In genomic region chr5:139457241-139457640, GRCh38 we compare ENCODE assay signal across 15 cellular contexts. TPM values are rescaled to one million over a fixed set of nuclear protein-coding genes. Genes with fewer than 3 reads are reported as not detected.
DNase-seq lines count a peak whose midpoint lies in the region; ATAC-seq and TF ChIP-seq lines count a peak whose summit lies in the region.
"Had no signal": no experiment of that assay in that cellular context is flagged by ENCODE, and none has a peak within 500 bp of the region (broad histone marks: within the 10 kb centered on the region; RNA-seq: fewer than 3 reads in every experiment).

No MANE protein-coding gene starts in this region.

- H3K4me2 ChIP-seq in neuronal stem cell (ENCODE audit: insufficient read depth, low read length, poor library complexity, severe bottlenecking) = no peak overlapping the region

- no peak overlapping the region for H2BK12ac ChIP-seq in neuronal stem cell (ENCODE audit: low read length)

- H3K27me3 Mint-ChIP-seq in activated T-cell treated with anti-CD3 and anti-CD28 coated beads, Interleukin-2, amount 50 U/mL, for 72 hours (ENCODE audit: low read depth) = no peaks in the 10 kb centered on the region
- no peaks in the 10 kb centered on the region for H3K27me3 Mint-ChIP-seq in activated T-cell treated with anti-CD3 and anti-CD28 coated beads, Interleukin-2, amount 50 U/mL, for 4 hours (ENCODE audit: low read depth)
- H3K27me3 Mint-ChIP-seq in activated T-helper 17 cell treated with anti-CD3 and anti-CD28 coated beads, Interleukin-2, amount 50 U/mL, for 72 hours = no peaks in the 10 kb centered on the region
- H3K27me3 Mint-ChIP-seq: stimulated activated naive B cell treated with anti-CD40 and anti-IgM and Interleukin-4, amounts not matched to agents 10 μg/mL and 1 μg/mL and 100 μg/mL, for 72 hours had no signal

- H3K23ac ChIP-seq in neuronal stem cell (ENCODE audit: low read depth, low read length, poor library complexity) = no peak overlapping the region

- H3K18ac ChIP-seq in neuronal stem cell (ENCODE audit: low read length) = no peak overlapping the region

- no peak for ATAC-seq in activated T-cell treated with anti-CD3 and anti-CD28 coated beads, Interleukin-2, amount 50 U/mL, for 72 hours (replicated peaks in 1 of 2)
- ATAC-seq in activated T-cell treated with anti-CD3 and anti-CD28 coated beads, Interleukin-2, amount 50 U/mL, for 4 hours = no peak
- no peak for ATAC-seq in activated T-helper 17 cell treated with anti-CD3 and anti-CD28 coated beads, Interleukin-2, amount 50 U/mL, for 72 hours (replicated peaks)
- ATAC-seq: gastrocnemius medialis; Panc1; stimulated activated naive B cell treated with anti-CD40 and anti-IgM and Interleukin-4, amounts not matched to agents 10 μg/mL and 1 μg/mL and 100 μg/mL, for 72 hours had no signal

- H3K27me3 ChIP-seq in neuronal stem cell (ENCODE audit: control insufficient read depth in 3 of 3, insufficient read depth in 3 of 3, low read depth in 1 of 3, low read length in 3 of 3) (peaks cover 0 to 4% (median 3%) of the 10 kb centered on the region in 3 experiments), dorsolateral prefrontal cortex (no peaks in the 10 kb centered on the region)
- H3K27me3 ChIP-seq: gastrocnemius medialis had no signal

- no peak overlapping the region for H2BK120ac ChIP-seq in neuronal stem cell (ENCODE audit: low read depth, low read length)

- no peaks in the 10 kb centered on the region for H3K36me3 ChIP-seq in neuronal stem cell (replicated peaks in 1 of 2; ENCODE audit: control insufficient read depth in 2 of 2, insufficient read depth in 2 of 2, low read length in 2 of 2)
- H3K36me3 ChIP-seq: gastrocnemius medialis had no signal

- H3K9me3 ChIP-seq in neuronal stem cell (replicated peaks in 1 of 2; ENCODE audit: control insufficient read depth in 2 of 2, insufficient read depth in 1 of 2, low read depth in 1 of 2, low read length in 2 of 2) = peaks cover 0 to 7% of the 10 kb centered on the region in 2 donors
- H3K9me3 ChIP-seq: gastrocnemius medialis, left ventricle myocardium inferior had no signal

- no peak overlapping the region for H3K4me3 ChIP-seq in neuronal stem cell (ENCODE audit: low read length in 2 of 2)
- no peak overlapping the region for H3K4me3 ChIP-seq in dorsolateral prefrontal cortex
- H3K4me3 ChIP-seq: gastrocnemius medialis, left ventricle myocardium inferior, skin epidermis had no signal

- intact Hi-C loops in dorsolateral prefrontal cortex (cut with DNase I) = no loop called here

- no peak overlapping the region for H4K91ac ChIP-seq in neuronal stem cell (ENCODE audit: low read depth, low read length, poor library complexity)

- H3K9me3 Mint-ChIP-seq in activated T-cell treated with anti-CD3 and anti-CD28 coated beads, Interleukin-2, amount 50 U/mL, for 72 hours = peaks cover 0 to 4% of the 10 kb centered on the region in 2 donors
- H3K9me3 Mint-ChIP-seq in activated T-cell treated with anti-CD3 and anti-CD28 coated beads, Interleukin-2, amount 50 U/mL, for 4 hours = no peaks in the 10 kb centered on the region
- H3K9me3 Mint-ChIP-seq in activated T-helper 17 cell treated with anti-CD3 and anti-CD28 coated beads, Interleukin-2, amount 50 U/mL, for 72 hours = peaks cover 8% of the 10 kb centered on the region

- no peak overlapping the region for H2AK5ac ChIP-seq in neuronal stem cell (ENCODE audit: low read depth, low read length)

- H3K4me1 ChIP-seq in neuronal stem cell (ENCODE audit: control insufficient read depth in 2 of 2, insufficient read depth in 1 of 2, low read depth in 1 of 2, low read length in 2 of 2) = peaks cover 0 to 2% of the 10 kb centered on the region in 2 donors
- H3K4me1 ChIP-seq: gastrocnemius medialis had no signal

- peaks cover 2% of the 10 kb centered on the region for H3K79me1 ChIP-seq in neuronal stem cell (ENCODE audit: low read depth, low read length)

- H3K27ac ChIP-seq in neuronal stem cell (replicated peaks; ENCODE audit: low read length) = no peak overlapping the region
- H3K27ac ChIP-seq in dorsolateral prefrontal cortex = no peak overlapping the region
- H3K27ac ChIP-seq: gastrocnemius medialis, left ventricle myocardium inferior had no signal

- H3K14ac ChIP-seq in neuronal stem cell (ENCODE audit: low read length) = no peak overlapping the region

- TF ChIP-seq CTCF in dorsolateral prefrontal cortex (IDR thresholded peaks at IDR 0.05 in 54 of 56, conservative IDR thresholded peaks at IDR 0.05 in 2 of 56; ENCODE audit: low read depth in 1 of 56, partially characterized antibody in 56 of 56) = no peak

- no peak overlapping the region for H2AFZ ChIP-seq in neuronal stem cell (ENCODE audit: low read length)

- no CpG with 5 or more reads among the region's 5 CpGs for WGBS in neuronal stem cell (ENCODE audit: extremely low coverage in 2 of 2, insufficient read length in 2 of 2, insufficient replicate concordance in 1 of 2), 2 donors

- H3K27ac Mint-ChIP-seq in activated T-cell treated with anti-CD3 and anti-CD28 coated beads, Interleukin-2, amount 50 U/mL, for 72 hours = peak overlapping the region; percentile 55
- H3K27ac Mint-ChIP-seq in activated T-helper 17 cell treated with anti-CD3 and anti-CD28 coated beads, Interleukin-2, amount 50 U/mL, for 72 hours = peak overlapping the region; percentile 96
- H3K27ac Mint-ChIP-seq: stimulated activated naive B cell treated with anti-CD40 and anti-IgM and Interleukin-4, amounts not matched to agents 10 μg/mL and 1 μg/mL and 100 μg/mL, for 72 hours had no signal

- no peak overlapping the region for H4K8ac ChIP-seq in neuronal stem cell (ENCODE audit: low read depth, low read length)

- peak overlapping the region; percentile 40 to 60 for H3K4me3 Mint-ChIP-seq in activated T-cell treated with anti-CD3 and anti-CD28 coated beads, Interleukin-2, amount 50 U/mL, for 72 hours
- H3K4me3 Mint-ChIP-seq in activated T-cell treated with anti-CD3 and anti-CD28 coated beads, Interleukin-2, amount 50 U/mL, for 4 hours = no peak overlapping the region
- H3K4me3 Mint-ChIP-seq in activated T-helper 17 cell treated with anti-CD3 and anti-CD28 coated beads, Interleukin-2, amount 50 U/mL, for 72 hours = peak overlapping the region; percentile 72
- H3K4me3 Mint-ChIP-seq: stimulated activated naive B cell treated with anti-CD40 and anti-IgM and Interleukin-4, amounts not matched to agents 10 μg/mL and 1 μg/mL and 100 μg/mL, for 72 hours had no signal

- H3K4me1 Mint-ChIP-seq in activated T-cell treated with anti-CD3 and anti-CD28 coated beads, Interleukin-2, amount 50 U/mL, for 72 hours (ENCODE audit: low read depth) = peaks cover 82% of the 10 kb centered on the region
- peaks cover 58% of the 10 kb centered on the region for H3K4me1 Mint-ChIP-seq in activated T-cell treated with anti-CD3 and anti-CD28 coated beads, Interleukin-2, amount 50 U/mL, for 4 hours (ENCODE audit: low read depth)
- H3K4me1 Mint-ChIP-seq in activated T-helper 17 cell treated with anti-CD3 and anti-CD28 coated beads, Interleukin-2, amount 50 U/mL, for 72 hours = peaks cover 47% of the 10 kb centered on the region

- H3K9ac ChIP-seq in neuronal stem cell (ENCODE audit: low read depth, low read length, poor library complexity) = peak overlapping the region; percentile 45

- no peak overlapping the region for H2BK15ac ChIP-seq in neuronal stem cell (ENCODE audit: low read length)

- no peak for DNase-seq in activated T-cell treated with anti-CD3 and anti-CD28 coated beads, Interleukin-2, amount 50 U/mL, for 72 hours
- DNase-seq in activated T-cell treated with anti-CD3 and anti-CD28 coated beads, Interleukin-2, amount 50 U/mL, for 4 hours = no peak
- DNase-seq in neuronal stem cell (ENCODE audit: low spot score) (no peak), dorsolateral prefrontal cortex (no peak)
- DNase-seq in activated CD8-positive, alpha-beta memory T cell treated with anti-CD3 and anti-CD28 coated beads for 24 hours = no peak
- DNase-seq: amygdala; gastrocnemius medialis; left ventricle myocardium inferior; NCI-H1092 treated with DMSO at 0.1 percent for 48 hours; NCI-H774; stimulated activated naive B cell treated with anti-CD40 and anti-IgM and Interleukin-4, amounts not matched to agents 10 μg/mL and 1 μg/mL and 100 μg/mL, for 72 hours had no signal

- H3K36me3 Mint-ChIP-seq in activated T-cell treated with anti-CD3 and anti-CD28 coated beads, Interleukin-2, amount 50 U/mL, for 72 hours (ENCODE audit: insufficient read depth in 2 of 2) = peaks cover 0 to 6% of the 10 kb centered on the region in 2 donors
- H3K36me3 Mint-ChIP-seq in activated T-cell treated with anti-CD3 and anti-CD28 coated beads, Interleukin-2, amount 50 U/mL, for 4 hours (ENCODE audit: insufficient read depth) = no peaks in the 10 kb centered on the region
- H3K36me3 Mint-ChIP-seq in activated T-helper 17 cell treated with anti-CD3 and anti-CD28 coated beads, Interleukin-2, amount 50 U/mL, for 72 hours (ENCODE audit: low read depth) = peaks cover 11% of the 10 kb centered on the region
- H3K36me3 Mint-ChIP-seq: stimulated activated naive B cell treated with anti-CD40 and anti-IgM and Interleukin-4, amounts not matched to agents 10 μg/mL and 1 μg/mL and 100 μg/mL, for 72 hours had no signal

- H3K4ac ChIP-seq in neuronal stem cell (ENCODE audit: low read length) = no peak overlapping the region

- no peak overlapping the region for H2BK5ac ChIP-seq in neuronal stem cell (ENCODE audit: low read length)

RNA-seq across cellular contexts. Expression of gene ECSCR, which starts 5.3 kb away (rescaled TPM):
- 1 to 10 TPM; 1.2 to 1.4 TPM for total RNA-seq in activated T-cell treated with anti-CD3 and anti-CD28 coated beads, Interleukin-2, amount 50 U/mL, for 72 hours
- 1 to 10 TPM; 2.6 to 4.0 (median 2.9) TPM for total RNA-seq in activated T-cell treated with anti-CD3 and anti-CD28 coated beads, Interleukin-2, amount 50 U/mL, for 4 hours
- total RNA-seq in activated T-helper 17 cell treated with anti-CD3 and anti-CD28 coated beads, Interleukin-2, amount 50 U/mL, for 72 hours = 1 to 10 TPM; 3.3 to 4.1 TPM
- polyA plus RNA-seq in neuronal stem cell (2013, experiment 1 of 2) = 0.32 TPM
- 0.21 TPM for polyA plus RNA-seq in neuronal stem cell (2013, experiment 2 of 2)
- total RNA-seq in dorsolateral prefrontal cortex = 10 to 100 TPM in 2 of 120 experiments, 1 to 10 TPM in 105, under 1 TPM in 4, not detected in 9; 0.47 to 14.0 (median 3.3) TPM

RNA-seq across cellular contexts. Expression of gene SMIM33, which starts 13.6 kb away (rescaled TPM):
- under 1 TPM; 0.22 to 0.35 TPM for total RNA-seq in activated T-cell treated with anti-CD3 and anti-CD28 coated beads, Interleukin-2, amount 50 U/mL, for 72 hours
- under 1 TPM in 2 of 3 donors, not detected in 1; 0.21 to 0.30 TPM for total RNA-seq in activated T-cell treated with anti-CD3 and anti-CD28 coated beads, Interleukin-2, amount 50 U/mL, for 4 hours
- under 1 TPM; 0.54 to 0.90 TPM for total RNA-seq in activated T-helper 17 cell treated with anti-CD3 and anti-CD28 coated beads, Interleukin-2, amount 50 U/mL, for 72 hours
- not detected for polyA plus RNA-seq in neuronal stem cell (2013, experiment 1 of 2)
- polyA plus RNA-seq in neuronal stem cell (2013, experiment 2 of 2) = not detected
- total RNA-seq in dorsolateral prefrontal cortex = not detected
- total RNA-seq: gastrocnemius medialis, left ventricle myocardium inferior, ureter had no signal

RNA-seq across cellular contexts. Expression of gene DNAJC18, which starts 17.9 kb away (rescaled TPM):
- total RNA-seq in activated T-cell treated with anti-CD3 and anti-CD28 coated beads, Interleukin-2, amount 50 U/mL, for 72 hours = 10 to 100 TPM; 46.1 to 73.7 TPM
- 10 to 100 TPM; 22.7 to 32.8 (median 26.2) TPM for total RNA-seq in activated T-cell treated with anti-CD3 and anti-CD28 coated beads, Interleukin-2, amount 50 U/mL, for 4 hours
- 10 to 100 TPM; 23.4 to 41.5 TPM for total RNA-seq in activated T-helper 17 cell treated with anti-CD3 and anti-CD28 coated beads, Interleukin-2, amount 50 U/mL, for 72 hours
- 15.9 TPM for polyA plus RNA-seq in neuronal stem cell (2013, experiment 1 of 2)
- polyA plus RNA-seq in neuronal stem cell (2013, experiment 2 of 2) = 15.9 TPM
- 10 to 100 TPM; 26.6 to 69.5 (median 49.7) TPM for total RNA-seq in dorsolateral prefrontal cortex

RNA-seq across cellular contexts. Expression of gene STING1, which starts 25.3 kb away (rescaled TPM):
- total RNA-seq in activated T-cell treated with anti-CD3 and anti-CD28 coated beads, Interleukin-2, amount 50 U/mL, for 72 hours = 100 to 1,000 TPM in 1 of 2 donors, 10 to 100 TPM in 1; 98.6 to 230 TPM
- 100 to 1,000 TPM; 139 to 261 (median 172) TPM for total RNA-seq in activated T-cell treated with anti-CD3 and anti-CD28 coated beads, Interleukin-2, amount 50 U/mL, for 4 hours
- total RNA-seq in activated T-helper 17 cell treated with anti-CD3 and anti-CD28 coated beads, Interleukin-2, amount 50 U/mL, for 72 hours = 100 to 1,000 TPM; 360 to 423 TPM
- 0.22 TPM for polyA plus RNA-seq in neuronal stem cell (2013, experiment 1 of 2)
- 0.10 TPM for polyA plus RNA-seq in neuronal stem cell (2013, experiment 2 of 2)
- 10 to 100 TPM in 68 of 120 experiments, 1 to 10 TPM in 52; 3.2 to 24.7 (median 10.5) TPM for total RNA-seq in dorsolateral prefrontal cortex

RNA-seq across cellular contexts. Expression of gene SPATA24, which starts 53.4 kb away (rescaled TPM):
- total RNA-seq in activated T-cell treated with anti-CD3 and anti-CD28 coated beads, Interleukin-2, amount 50 U/mL, for 72 hours = 1 to 10 TPM; 3.3 to 3.5 TPM
- total RNA-seq in activated T-cell treated with anti-CD3 and anti-CD28 coated beads, Interleukin-2, amount 50 U/mL, for 4 hours = 1 to 10 TPM; 2.4 to 3.6 (median 2.6) TPM
- 1 to 10 TPM; 5.6 to 9.2 TPM for total RNA-seq in activated T-helper 17 cell treated with anti-CD3 and anti-CD28 coated beads, Interleukin-2, amount 50 U/mL, for 72 hours
- polyA plus RNA-seq in neuronal stem cell (2013, experiment 1 of 2) = 15.3 TPM
- 15.2 TPM for polyA plus RNA-seq in neuronal stem cell (2013, experiment 2 of 2)
- 10 to 100 TPM in 6 of 120 experiments, 1 to 10 TPM in 114; 2.5 to 12.3 (median 6.3) TPM for total RNA-seq in dorsolateral prefrontal cortex
